In the genomic region with DNA sequence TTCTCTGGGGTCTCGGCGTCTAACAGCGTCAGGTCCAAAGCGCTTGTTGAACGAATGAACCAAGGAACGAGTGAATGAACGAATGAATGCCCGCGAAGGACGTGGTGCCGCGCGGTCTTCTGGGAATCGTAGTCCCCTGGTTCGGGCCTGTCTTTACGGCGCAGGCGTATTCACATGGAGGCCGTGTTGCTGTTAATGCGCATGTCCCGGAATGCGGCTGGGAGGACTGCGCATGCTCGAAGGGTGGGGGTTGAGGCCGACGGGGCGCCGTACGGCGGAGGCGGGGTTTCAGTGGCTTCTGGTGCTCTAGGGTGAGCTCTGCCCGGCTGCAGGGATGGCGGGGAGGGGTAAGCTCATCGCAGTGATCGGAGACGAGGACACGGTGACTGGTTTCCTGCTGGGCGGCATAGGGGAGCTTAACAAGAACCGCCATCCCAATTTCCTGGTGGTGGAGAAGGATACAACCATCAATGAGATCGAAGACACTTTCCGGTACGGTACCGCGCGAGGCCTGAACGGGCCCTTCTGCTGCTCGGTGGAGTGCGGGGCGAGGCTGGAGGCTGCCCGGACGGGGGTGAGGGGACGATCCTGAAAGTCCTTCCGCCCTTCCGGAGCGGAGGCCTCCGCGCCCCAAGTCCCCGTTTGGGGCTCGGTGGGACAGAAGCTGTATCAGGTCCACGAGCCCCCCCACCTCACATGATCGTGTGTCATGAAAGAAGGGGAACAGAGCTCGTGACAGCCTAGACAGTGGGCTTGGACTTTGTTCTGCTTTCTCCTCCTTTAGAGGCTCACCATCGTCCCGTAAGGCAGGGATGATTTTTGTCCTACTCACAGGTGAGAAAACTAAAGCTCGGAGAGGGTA, we compare ENCODE assay signal across 8 cellular contexts. TPM values are rescaled to one million over a fixed set of nuclear protein-coding genes. Genes with fewer than 3 reads are reported as not detected.
DNase-seq lines count a peak whose midpoint lies in the region; ATAC-seq, FAIRE-seq and TF ChIP-seq lines count a peak whose summit lies in the region.

A gene with protein sequence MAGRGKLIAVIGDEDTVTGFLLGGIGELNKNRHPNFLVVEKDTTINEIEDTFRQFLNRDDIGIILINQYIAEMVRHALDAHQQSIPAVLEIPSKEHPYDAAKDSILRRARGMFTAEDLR (plus strand): TSS at position 286 of the 862 bp plus-strand sequence. CDS start 49 bp downstream, at position 335.

- H3K9me1 ChIP-seq in keratinocyte (ENCODE audit: control insufficient read depth, extremely low read depth, insufficient read depth, low read length) = no peaks in the 10 kb centered on the region

- peak within 1 kb of the TSS; percentile 93 for H3K4me2 ChIP-seq in keratinocyte (ENCODE audit: control insufficient read depth, extremely low read depth, insufficient read depth, low read depth, low read length)

- H3K9me3 ChIP-seq in keratinocyte (ENCODE audit: control insufficient read depth, low read depth, low read length) = no peaks in the 10 kb centered on the region

- peak within 1 kb of the TSS; percentile 80 for H3K27ac ChIP-seq in keratinocyte (ENCODE audit: control insufficient read depth, insufficient read depth, low read length)

- no peak for TF ChIP-seq CTCF in keratinocyte (optimal IDR thresholded peaks at IDR 0.05 in 1 of 3, IDR thresholded peaks at IDR 0.05 in 1 of 3, conservative IDR thresholded peaks at IDR 0.05 in 1 of 3; ENCODE audit: extremely low read depth in 1 of 3, insufficient read depth in 2 of 3, low read length in 3 of 3)

- H3K36me3 ChIP-seq in keratinocyte (ENCODE audit: control insufficient read depth in 2 of 2, extremely low read depth in 1 of 2, insufficient read depth in 2 of 2, low read length in 2 of 2) = peaks cover 10 to 17% of the 10 kb centered on the region in 2 experiments

- peak; percentile 55 for FAIRE-seq in keratinocyte (lab: Jason Lieb, UNC)

- H3K27me3 ChIP-seq in keratinocyte (ENCODE audit: control insufficient read depth, extremely low read depth, insufficient read depth, low read length) = no peaks in the 10 kb centered on the region

- peak within 1 kb of the TSS; percentile 91 for H3K9ac ChIP-seq in keratinocyte (ENCODE audit: control insufficient read depth, extremely low read depth, insufficient read depth, low read length)

- no peaks in the 10 kb centered on the region for H4K20me1 ChIP-seq in keratinocyte (ENCODE audit: control insufficient read depth, extremely low read depth, insufficient read depth, low read length)

- dilution Hi-C loops in keratinocyte (cut with MboI; ENCODE audit: extremely low pct_ligation_motif_present, low sequenced_read_pairs) = no loop called here

- peaks cover 20% of the 10 kb centered on the region for H3K4me1 ChIP-seq in keratinocyte (ENCODE audit: control insufficient read depth, extremely low read depth, insufficient read depth, low read length)

- ATAC-seq in GM19043 (IDR thresholded peaks at IDR 0.05; ENCODE audit: low read depth, unreplicated experiment) (peak; percentile 86), HG03378 (IDR thresholded peaks at IDR 0.05; ENCODE audit: unreplicated experiment) (peak; percentile 82)

- peak; percentile 100 for DNase-seq in AG20443 (ENCODE audit: low spot score)
- DNase-seq in NCI-H510A (lab: John Stamatoyannopoulos, UW) = peak; percentile 86
- peak; percentile 99 for DNase-seq in activated CD4-positive, alpha-beta T cell treated with anti-CD3 and anti-CD28 coated beads for 1 hour
- peak; percentile 97 for DNase-seq in cerebellum (ENCODE audit: low spot score)
- DNase-seq in keratinocyte (ENCODE audit: low read depth, low spot score) = peak; percentile 87
- DNase-seq in stimulated activated CD4-positive, alpha-beta T cell treated with anti-CD3 and anti-CD28 coated beads, Interleukin-15, amount 100 ng/mL, for 1 hour (ENCODE audit: low read depth in 1 of 2, low spot score in 1 of 2) = peak; percentile 99

- peaks cover 32% of the 10 kb centered on the region for H3K79me2 ChIP-seq in keratinocyte (ENCODE audit: control insufficient read depth, insufficient read depth, low read length)

- H3K4me3 ChIP-seq in keratinocyte (ENCODE audit: control insufficient read depth in 2 of 3, extremely low read depth in 1 of 3, insufficient read depth in 2 of 3, low read depth in 1 of 3, low read length in 3 of 3) = peak within 1 kb of the TSS; percentile 63 to 94 (median 87)

- H2AFZ ChIP-seq in keratinocyte (ENCODE audit: control insufficient read depth, low read length) = peak within 1 kb of the TSS; percentile 98

RNA-seq across cellular contexts. Expression of the gene that starts here (rescaled TPM):
- total RNA-seq in cerebellum = 58.4 TPM
- polyA plus RNA-seq in keratinocyte = 263 to 429 TPM (median 268 TPM) in 3 replicates
- polyA plus RNA-seq in keratinocyte (2011; ENCODE audit: low read depth) = 107 TPM
- polyA plus RNA-seq in keratinocyte (2011; cell fraction: cytosol; rRNA removed) = 342 and 421 TPM in 2 replicates
- 115 and 151 TPM in 2 replicates for polyA plus RNA-seq in keratinocyte (2011; cell fraction: nucleus; rRNA removed)
- 283 and 576 TPM in 2 replicates for polyA plus RNA-seq in keratinocyte (2012; ENCODE audit: low replicate concordance)
- polyA minus RNA-seq in keratinocyte = 59.0 to 128 TPM (median 113 TPM) in 3 replicates
- polyA minus RNA-seq in keratinocyte (2011; cell fraction: cytosol; rRNA and poly(A)+ RNA removed) = 125 TPM
- 20.6 and 23.4 TPM in 2 replicates for polyA minus RNA-seq in keratinocyte (2011; cell fraction: nucleus; rRNA and poly(A)+ RNA removed)

Comparison
In these comparisons a context has a peak if more than half of its experiments do, and no peak if none do; other contexts are left out.
1. Peak in every context shown above with its lines: DNase-seq, ATAC-seq, H3K4me3 ChIP-seq and H3K27ac ChIP-seq.